In genomic region chr15:29913528-29914135, GRCh38 we compare ENCODE assay signal across 22 cellular contexts.
DNase-seq lines count a peak whose midpoint lies in the region; ATAC-seq and TF ChIP-seq lines count a peak whose summit lies in the region.
"Had no signal": no experiment of that assay in that cellular context is flagged by ENCODE, and none has a peak within 500 bp of the region (broad histone marks: within the 10 kb centered on the region; RNA-seq: fewer than 3 reads in every experiment).

No MANE protein-coding gene starts in this region.

- 7 to 18% methylated on average over 4 of the region's 4 CpGs for WGBS in heart right ventricle, 2 donors

- ATAC-seq in heart right ventricle (peak; percentile 36 to 76 (median 68)), GM21423 (IDR thresholded peaks at IDR 0.05; ENCODE audit: unreplicated experiment) (no peak), GM21515 (IDR thresholded peaks at IDR 0.05; ENCODE audit: unreplicated experiment) (no peak)
- ATAC-seq: gastrocnemius medialis; K562; stimulated activated effector memory CD8-positive, alpha-beta T cell treated with anti-CD3 and anti-CD28 coated beads, Interleukin-12 subunit alpha, Interleukin-12 subunit beta, amount 100 ng/mL, for 72 hours; T-cell had no signal

- no peaks in the 10 kb centered on the region for H3K27me3 ChIP-seq in heart right ventricle
- H3K27me3 ChIP-seq: gastrocnemius medialis had no signal

- peak; percentile 14 for DNase-seq in GM04503 (ENCODE audit: low read depth)
- peak; percentile 60 to 66 for DNase-seq in cardiac fibroblast (ENCODE audit: low read depth in 2 of 2)
- DNase-seq in heart right ventricle = no peak
- peak; percentile 34 for DNase-seq in pons (ENCODE audit: low spot score)
- no peak for DNase-seq in NCI-H187 treated with DMSO at 0.1 percent for 48 hours (lab: John Stamatoyannopoulos, UW)
- DNase-seq in activated CD8-positive, alpha-beta memory T cell treated with anti-CD3 and anti-CD28 coated beads for 24 hours = no peak
- DNase-seq: activated naive CD8-positive, alpha-beta T cell treated with anti-CD3 and anti-CD28 coated beads for 36 hours; CD4-positive, CD25-positive, alpha-beta regulatory T cell; dermis blood vessel endothelial cell; gastrocnemius medialis; GDM1; GOT3; kidney; NCI-H1105 treated with DMSO at 0.1 percent for 48 hours; NCI-H526; PC-9; stimulated activated CD4-positive, alpha-beta T cell treated with anti-CD3 and anti-CD28 coated beads, Interleukin-4, amount 100 ng/mL, for 1 hour; T-cell had no signal

- H3K4me1 ChIP-seq in heart right ventricle = peaks cover 5 to 62% (median 34%) of the 10 kb centered on the region in 9 donors
- H3K4me1 ChIP-seq: gastrocnemius medialis had no signal

- peak overlapping the region; percentile 4 to 86 (median 68) for H3K27ac ChIP-seq in heart right ventricle
- H3K27ac ChIP-seq: PC-9 had no signal

- no peak overlapping the region for H3K4me3 ChIP-seq in cardiac fibroblast (replicated peaks in 1 of 2; ENCODE audit: low read depth in 2 of 2, low read length in 2 of 2)
- H3K4me3 ChIP-seq in heart right ventricle = no peak overlapping the region
- H3K4me3 ChIP-seq: gastrocnemius medialis, K562, PC-9 had no signal

- H3K9me3 ChIP-seq in heart right ventricle = peaks cover 0 to 14% (median 0%) of the 10 kb centered on the region in 11 donors
- H3K9me3 ChIP-seq: gastrocnemius medialis had no signal

- TF ChIP-seq CTCF in cardiac fibroblast (IDR thresholded peaks at IDR 0.05; ENCODE audit: low read depth, low read length) (no peak), heart right ventricle (IDR thresholded peaks at IDR 0.05) (no peak)

- H3K36me3 ChIP-seq in heart right ventricle = no peaks in the 10 kb centered on the region
- H3K36me3 ChIP-seq: gastrocnemius medialis had no signal

- intact Hi-C loops in heart right ventricle (cut with DNase I) = loop anchor here in 8 of 10 donors (1.0 to 10.0 kb wide), 6 partner anchors 41 to 161 kb away; partner anchors contain the start of gene TJP1 (in 5 of the 8)

Comparison
In these comparisons a context has a peak if more than half of its experiments do, and no peak if none do; other contexts are left out.
1. DNase-seq: peak in GM04503 (single experiment), cardiac fibroblast (2 of 2) and pons (single experiment); none in heart right ventricle (0 of 2), NCI-H187 treated with DMSO at 0.1 percent for 48 hours (single experiment) and activated CD8-positive, alpha-beta memory T cell treated with anti-CD3 and anti-CD28 coated beads for 24 hours (single experiment).
2. ATAC-seq: peak in heart right ventricle (8 of 8); none in GM21423 (single experiment) and GM21515 (single experiment).